27 cellular contexts compared by ENCODE assay signal in the genomic region with DNA sequence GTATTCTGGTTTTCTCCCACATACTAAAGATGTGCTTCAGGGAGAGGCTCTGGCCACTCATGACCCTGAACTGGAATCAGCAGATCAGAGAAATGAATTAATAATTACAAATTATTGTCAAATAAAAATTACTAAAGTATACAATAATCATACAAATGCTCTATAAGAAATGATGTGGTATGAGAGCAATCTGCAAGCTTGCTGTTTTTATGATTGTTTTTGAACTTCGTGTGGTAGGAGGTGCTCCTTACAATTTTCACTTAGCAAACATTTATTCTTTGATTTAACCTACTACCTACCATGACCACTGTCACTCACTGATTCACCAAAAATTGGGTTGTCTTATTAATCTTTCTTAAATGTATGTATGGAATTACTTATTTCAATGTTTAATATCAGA.
"Had no signal": no experiment of that assay in that cellular context is flagged by ENCODE, and none has a peak within 500 bp of the region (broad histone marks: within the 10 kb centered on the region; RNA-seq: fewer than 3 reads in every experiment).

No MANE protein-coding gene starts in this region.

- DNase-seq: hypothalamus; immature natural killer cell; kidney; left colon; left lung; lower lobe of right lung; mammary epithelial cell; mesenchymal stem cell; naive B cell; ovary; stimulated activated CD4-positive, alpha-beta T cell treated with anti-CD3 and anti-CD28 coated beads, Interleukin-1b, Interleukin-23, amount 100 ng/mL, for 48 hours; stimulated activated CD4-positive, alpha-beta T cell treated with anti-CD3 and anti-CD28 coated beads, Interleukin-2, amount 100 ng/mL, for 48 hours; stimulated activated CD4-positive, alpha-beta T cell treated with anti-CD3 and anti-CD28 coated beads, Interleukin-4, amount 100 ng/mL, for 4 hours; stimulated activated CD8-positive, alpha-beta memory T cell treated with anti-CD3 and anti-CD28 coated beads, Interleukin-4, amount 100 ng/mL, for 48 hours; stimulated activated naive CD4-positive, alpha-beta T cell treated with Interleukin-2 at 50 U/mL for 16 hours; stimulated activated naive CD8-positive, alpha-beta T cell treated with anti-CD3 and anti-CD28 coated beads, Interleukin-15, amount 100 ng/mL, for 72 hours; substantia nigra; upper lobe of left lung had no signal

- H3K27ac Mint-ChIP-seq: immature natural killer cell; progenitor cell of endocrine pancreas; stimulated activated memory B cell treated with anti-CD40 and anti-IgM and Interleukin-4, amounts not matched to agents 10 μg/mL and 1 μg/mL and 100 μg/mL, for 72 hours; stimulated activated naive CD8-positive, alpha-beta T cell treated with anti-CD3 and anti-CD28 coated beads, Interleukin-15, amount 100 ng/mL, for 72 hours had no signal

- H3K36me3 ChIP-seq: left lung, lower lobe of right lung, ovary, right atrium auricular region, tibial nerve, upper lobe of left lung, vagina had no signal

- ATAC-seq: left colon; natural killer cell treated with Interleukin-12 subunit alpha and Interleukin-12 subunit beta and Interleukin-15 and Interleukin-18, amount 100 ng/mL, for 72 hours; sciatic nerve; stimulated activated memory B cell treated with anti-CD40 and anti-IgM and Interleukin-4, amounts not matched to agents 10 μg/mL and 1 μg/mL and 100 μg/mL, for 72 hours; stimulated activated naive CD8-positive, alpha-beta T cell treated with anti-CD3 and anti-CD28 coated beads, Interleukin-15, amount 100 ng/mL, for 72 hours had no signal

- H3K36me3 Mint-ChIP-seq: immature natural killer cell; naive B cell; natural killer cell treated with Interleukin-12 subunit alpha and Interleukin-12 subunit beta and Interleukin-15 and Interleukin-18, amount 100 ng/mL, for 72 hours had no signal

- H3K27me3 Mint-ChIP-seq: naive B cell; natural killer cell treated with Interleukin-12 subunit alpha and Interleukin-12 subunit beta and Interleukin-15 and Interleukin-18, amount 100 ng/mL, for 72 hours; progenitor cell of endocrine pancreas; stimulated activated memory B cell treated with anti-CD40 and anti-IgM and Interleukin-4, amounts not matched to agents 10 μg/mL and 1 μg/mL and 100 μg/mL, for 72 hours; stimulated activated naive CD8-positive, alpha-beta T cell treated with anti-CD3 and anti-CD28 coated beads, Interleukin-15, amount 100 ng/mL, for 72 hours had no signal

- H3K27me3 ChIP-seq: left lung, ovary, right atrium auricular region, tibial nerve, upper lobe of left lung, vagina had no signal

- H3K4me3 Mint-ChIP-seq: immature natural killer cell; natural killer cell treated with Interleukin-12 subunit alpha and Interleukin-12 subunit beta and Interleukin-15 and Interleukin-18, amount 100 ng/mL, for 72 hours; stimulated activated naive CD8-positive, alpha-beta T cell treated with anti-CD3 and anti-CD28 coated beads, Interleukin-15, amount 100 ng/mL, for 72 hours had no signal

- H3K4me3 ChIP-seq: left lung, lower lobe of right lung, ovary, right atrium auricular region, smooth muscle cell, tibial nerve, upper lobe of left lung, vagina had no signal

- H3K9me3 ChIP-seq: left lung, lower lobe of right lung, ovary, right atrium auricular region, tibial nerve, upper lobe of left lung, vagina had no signal

- FAIRE-seq: islet of Langerhans, kidney had no signal

- H3K9me3 Mint-ChIP-seq: immature natural killer cell; naive B cell; natural killer cell treated with Interleukin-12 subunit alpha and Interleukin-12 subunit beta and Interleukin-15 and Interleukin-18, amount 100 ng/mL, for 72 hours; stimulated activated memory B cell treated with anti-CD40 and anti-IgM and Interleukin-4, amounts not matched to agents 10 μg/mL and 1 μg/mL and 100 μg/mL, for 72 hours; stimulated activated naive CD8-positive, alpha-beta T cell treated with anti-CD3 and anti-CD28 coated beads, Interleukin-15, amount 100 ng/mL, for 72 hours had no signal

- H3K27ac ChIP-seq: lower lobe of right lung, ovary, right atrium auricular region, tibial nerve, upper lobe of left lung, vagina had no signal
